Comparison of ENCODE assay signal across 8 cellular contexts in genomic region chr15:85592148-85592547, GRCh38.
DNase-seq lines count a peak whose midpoint lies in the region; ATAC-seq, FAIRE-seq and TF ChIP-seq lines count a peak whose summit lies in the region.

No MANE protein-coding gene starts in this region.

- H2AFZ ChIP-seq in mammary epithelial cell (ENCODE audit: low read depth, low read length), result no peak overlapping the region

- H3K4me1 ChIP-seq in A549, result peaks cover 79% of the 10 kb centered on the region
- H3K4me1 ChIP-seq in mammary epithelial cell (ENCODE audit: insufficient read depth, low read length), result peaks cover 49% of the 10 kb centered on the region
- H3K4me1 ChIP-seq in left lung, result peaks cover 29 to 78% of the 10 kb centered on the region in 2 donors

- H3K27me3 ChIP-seq in mammary epithelial cell (ENCODE audit: insufficient read depth, low read length), result no peaks in the 10 kb centered on the region
- no peaks in the 10 kb centered on the region for H3K27me3 ChIP-seq in left lung

- H3K4me2 ChIP-seq in A549 (peak overlapping the region; percentile 96), mammary epithelial cell (ENCODE audit: insufficient read depth, low read depth, low read length) (peak overlapping the region; percentile 40)

- no peaks in the 10 kb centered on the region for H4K20me1 ChIP-seq in mammary epithelial cell (ENCODE audit: insufficient read depth, low read length)

- H3K4me3 ChIP-seq in A549, result no peak overlapping the region
- no peak overlapping the region for H3K4me3 ChIP-seq in mammary epithelial cell (replicated peaks in 1 of 3; ENCODE audit: insufficient read depth in 1 of 3, low read depth in 2 of 3, low read length in 3 of 3)
- H3K4me3 ChIP-seq in left lung, result no peak overlapping the region

- no peaks in the 10 kb centered on the region for H3K9me3 ChIP-seq in A549
- no peaks in the 10 kb centered on the region for H3K9me3 ChIP-seq in mammary epithelial cell (replicated peaks; ENCODE audit: insufficient read depth, low read length)
- H3K9me3 ChIP-seq in left lung, result no peaks in the 10 kb centered on the region

- in situ Hi-C loops in mammary epithelial cell (cut with MboI; ENCODE audit: low sequenced_read_pairs in 2 of 2), result no loop called here

- BruUV-seq in mammary epithelial cell (replicated peaks; lab: Mats Ljungman, UMichigan), result no TSS peak

- intact Hi-C loops in mammary epithelial cell (cut with micrococcal nuclease) (loop anchor here (10.0 kb wide), 1 partner anchor 243 kb away; no protein-coding TSS in a partner anchor), left lung (cut with DNase I) (no loop called here)

- no peak for TF ChIP-seq EP300 in A549 (IDR thresholded peaks at IDR 0.05)

- 4% methylated on average over 3 of the region's 3 CpGs for WGBS in A549 (ENCODE audit: missing lambda C conversion rate)
- WGBS in mammary epithelial cell (ENCODE audit: low coverage, missing lambda C conversion rate), result 0% methylated on average over 3 of the region's 3 CpGs

- TF ChIP-seq RAD21 in A549 (conservative IDR thresholded peaks at IDR 0.05 in 1 of 2, IDR thresholded peaks at IDR 0.05 in 1 of 2), result peak; percentile 68 to 74

- DNase-seq in A549 (ENCODE audit: low read depth in 1 of 2, low spot score in 1 of 2) (peak in 1 of 2 experiments; percentile 79), HTR-8/SVneo (ENCODE audit: insufficient read length, low spot score) (peak; percentile 71), mammary epithelial cell (peak; percentile 88), left lung (no peak)
- DNase-seq in activated CD4-positive, alpha-beta T cell treated with anti-CD3 and anti-CD28 coated beads for 48 hours, result no peak
- no peak for DNase-seq in stimulated activated CD4-positive, alpha-beta T cell treated with anti-CD3 and anti-CD28 coated beads, Interleukin-4, amount 100 ng/mL, for 1 hour

- dilution Hi-C loops in mammary epithelial cell (cut with HindIII; ENCODE audit: low sequenced_read_pairs), result no loop called here

- no peak for TF ChIP-seq POLR2A in A549 (IDR thresholded peaks at IDR 0.05; ENCODE audit: low read length)

- ATAC-seq in A549 (peak; percentile 38 to 63; a peak in 5 of 6 replicates), left lung (peak; percentile 6), HG02973 (IDR thresholded peaks at IDR 0.05; ENCODE audit: unreplicated experiment) (no peak), HG03342 (IDR thresholded peaks at IDR 0.05; ENCODE audit: unreplicated experiment) (no peak)

- POLR2A ChIA-PET in A549 (lab: Yijun Ruan, JAX), result no interaction called here

- peak; percentile 54 for TF ChIP-seq CTCF in A549 (IDR thresholded peaks at IDR 0.05)
- TF ChIP-seq CTCF in mammary epithelial cell (conservative IDR thresholded peaks at IDR 0.05 in 1 of 2, IDR thresholded peaks at IDR 0.05 in 1 of 2; ENCODE audit: extremely low read depth in 1 of 2, insufficient read depth in 1 of 2, low read depth in 1 of 2, low read length in 2 of 2), result peak in 1 of 2 donors; percentile 24
- no peak for TF ChIP-seq CTCF in left lung (IDR thresholded peaks at IDR 0.05)

- H3K27ac ChIP-seq in A549 (peak overlapping the region; percentile 34 to 81; a peak in 4 of 6 replicates), mammary epithelial cell (ENCODE audit: insufficient read depth, low read depth, low read length) (peak overlapping the region; percentile 33), left lung (no peak overlapping the region)

- CTCF ChIA-PET in A549 (lab: Yijun Ruan, JAX), result interaction anchor here (0.7 to 6.2 kb wide), 9 partner anchors 9 to 137 kb away, joined by 3 to 31 read pairs (median 3); no protein-coding TSS in a partner anchor
- CTCF ChIA-PET in mammary epithelial cell (lab: Charles Lee; ENCODE audit: low non-redundant PET), result no interaction called here

- H3K36me3 ChIP-seq in mammary epithelial cell (ENCODE audit: insufficient read depth, low read length), result no peaks in the 10 kb centered on the region
- H3K36me3 ChIP-seq in left lung, result peaks cover 0 to 31% of the 10 kb centered on the region in 2 donors

- FAIRE-seq in A549 (lab: Jason Lieb, UNC) (peak; percentile 92), HTR-8/SVneo (lab: Jason Lieb, UNC) (no peak)

- H3K9ac ChIP-seq in mammary epithelial cell (ENCODE audit: insufficient read depth, low read length), result no peak overlapping the region

- peaks cover 69% of the 10 kb centered on the region for H3K79me2 ChIP-seq in mammary epithelial cell (ENCODE audit: insufficient read depth, low read length)

TF ChIP-seq in A549, 52 proteins besides CTCF, POLR2A, EP300 and RAD21:
- TF ChIP-seq, protein P1, sequence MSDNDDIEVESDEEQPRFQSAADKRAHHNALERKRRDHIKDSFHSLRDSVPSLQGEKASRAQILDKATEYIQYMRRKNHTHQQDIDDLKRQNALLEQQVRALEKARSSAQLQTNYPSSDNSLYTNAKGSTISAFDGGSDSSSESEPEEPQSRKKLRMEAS (IDR thresholded peaks at IDR 0.05), result no peak
- TF ChIP-seq FOSL2 (IDR thresholded peaks at IDR 0.05) (no peak), FOSL2 (CRISPR knock-in tag; IDR thresholded peaks at IDR 0.05) (peak; percentile 79), MAZ (IDR thresholded peaks at IDR 0.05; ENCODE audit: borderline replicate concordance, low read depth, low read length) (no peak), POLR2AphosphoS2 (conservative IDR thresholded peaks at IDR 0.05; ENCODE audit: low read length) (no peak), MAFK (IDR thresholded peaks at IDR 0.05; ENCODE audit: partially characterized antibody) (peak; percentile 13), JUNB (IDR thresholded peaks at IDR 0.05) (peak; percentile 25; the same call in 1 of the 2 replicates), SMC3 (IDR thresholded peaks at IDR 0.05) (peak; percentile 44)
- TF ChIP-seq, protein P2, sequence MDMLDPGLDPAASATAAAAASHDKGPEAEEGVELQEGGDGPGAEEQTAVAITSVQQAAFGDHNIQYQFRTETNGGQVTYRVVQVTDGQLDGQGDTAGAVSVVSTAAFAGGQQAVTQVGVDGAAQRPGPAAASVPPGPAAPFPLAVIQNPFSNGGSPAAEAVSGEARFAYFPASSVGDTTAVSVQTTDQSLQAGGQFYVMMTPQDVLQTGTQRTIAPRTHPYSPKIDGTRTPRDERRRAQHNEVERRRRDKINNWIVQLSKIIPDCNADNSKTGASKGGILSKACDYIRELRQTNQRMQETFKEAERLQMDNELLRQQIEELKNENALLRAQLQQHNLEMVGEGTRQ (IDR thresholded peaks at IDR 0.05), result no peak

Comparison
In these comparisons a context has a peak if more than half of its experiments do, and no peak if none do; other contexts are left out.
1. ATAC-seq: peak in A549 (2 of 2) and left lung (single experiment); none in HG02973 (single experiment) and HG03342 (single experiment).
2. DNase-seq: peak in HTR-8/SVneo (single experiment) and mammary epithelial cell (single experiment); none in left lung (0 of 2), activated CD4-positive, alpha-beta T cell treated with anti-CD3 and anti-CD28 coated beads for 48 hours (single experiment) and stimulated activated CD4-positive, alpha-beta T cell treated with anti-CD3 and anti-CD28 coated beads, Interleukin-4, amount 100 ng/mL, for 1 hour (single experiment).
3. H3K27ac ChIP-seq: peak in A549 (2 of 2) and mammary epithelial cell (single experiment); none in left lung (0 of 2).